25 cellular contexts compared by ENCODE assay signal in genomic region chr14:81096656-81097055, GRCh38.
"Had no signal": no experiment of that assay in that cellular context is flagged by ENCODE, and none has a peak within 500 bp of the region (broad histone marks: within the 10 kb centered on the region; RNA-seq: fewer than 3 reads in every experiment).

No MANE protein-coding gene starts in this region.

- H2AFZ ChIP-seq: hepatocyte had no signal

- H3K4me3 ChIP-seq: colonic mucosa, esophagus squamous epithelium, gastroesophageal sphincter, heart left ventricle, hepatocyte, left lung, lower lobe of right lung, mucosa of descending colon had no signal

- H3K79me2 ChIP-seq: hepatocyte had no signal

- H3K36me3 ChIP-seq: colonic mucosa, esophagus squamous epithelium, gastroesophageal sphincter, heart left ventricle, left lung, lower lobe of right lung had no signal

- H3K27me3 ChIP-seq: colonic mucosa, esophagus squamous epithelium, foreskin keratinocyte, gastroesophageal sphincter, heart left ventricle, hepatocyte, left lung had no signal

- H3K4me2 ChIP-seq: hepatocyte had no signal

- ATAC-seq: effector memory CD8-positive, alpha-beta T cell; esophagus mucosa; foreskin keratinocyte; gastroesophageal sphincter; heart left ventricle; left colon; left lung; left ventricle myocardium superior; lower lobe of right lung; mucosa of descending colon had no signal

- H3K4me1 ChIP-seq: colonic mucosa, esophagus squamous epithelium, foreskin keratinocyte, gastroesophageal sphincter, heart left ventricle, left lung, lower lobe of right lung had no signal

- DNase-seq: colonic mucosa; cortex of kidney; effector CD8-positive, alpha-beta T cell; effector memory CD8-positive, alpha-beta T cell; endodermal cell; erythroblast; esophagus squamous epithelium; foreskin keratinocyte; heart left ventricle; hypothalamus; immature natural killer cell; islet precursor cell; kidney; kidney glomerular epithelial cell; left colon; left lung; left ventricle myocardium superior; lower lobe of right lung; mesenchymal stem cell; mucosa of descending colon; naive B cell had no signal

- H3K9me3 ChIP-seq: colonic mucosa, esophagus squamous epithelium, gastroesophageal sphincter, heart left ventricle, left lung, lower lobe of right lung, mucosa of descending colon had no signal

- H3K27ac ChIP-seq: colonic mucosa, epithelial cell of prostate, esophagus squamous epithelium, foreskin keratinocyte, gastroesophageal sphincter, heart left ventricle, hepatocyte, left lung, lower lobe of right lung had no signal
